ENCODE assay signal across 12 cellular contexts in genomic region chr14:26255213-26255612, GRCh38.
DNase-seq lines count a peak whose midpoint lies in the region; ATAC-seq lines count a peak whose summit lies in the region.
"Had no signal": no experiment of that assay in that cellular context is flagged by ENCODE, and none has a peak within 500 bp of the region (broad histone marks: within the 10 kb centered on the region; RNA-seq: fewer than 3 reads in every experiment).

No MANE protein-coding gene starts in this region.

- no peak overlapping the region for H3K27ac Mint-ChIP-seq in activated T-helper 2 cell treated with anti-CD3 and anti-CD28 coated beads, Interferon-gamma antibody, Interleukin-2, Interleukin-4, amounts not matched to agents 10 μg/mL and 5 μg/mL and 100 μg/mL, durations not matched to agents 14 hours and 24 hours and 36 hours
- H3K27ac Mint-ChIP-seq: IgD-negative memory B cell, immature natural killer cell had no signal

- no peak overlapping the region for H3K4me3 Mint-ChIP-seq in activated T-helper 2 cell treated with anti-CD3 and anti-CD28 coated beads, Interferon-gamma antibody, Interleukin-2, Interleukin-4, amounts not matched to agents 10 μg/mL and 5 μg/mL and 100 μg/mL, durations not matched to agents 14 hours and 24 hours and 36 hours (ENCODE audit: low read depth)
- H3K4me3 Mint-ChIP-seq: IgD-negative memory B cell, immature natural killer cell had no signal

- H3K9me3 Mint-ChIP-seq in activated T-helper 2 cell treated with anti-CD3 and anti-CD28 coated beads, Interferon-gamma antibody, Interleukin-2, Interleukin-4, amounts not matched to agents 10 μg/mL and 5 μg/mL and 100 μg/mL, durations not matched to agents 14 hours and 24 hours and 36 hours: peaks cover 30% of the 10 kb centered on the region

- no peak for ATAC-seq in HG02588 (IDR thresholded peaks at IDR 0.05; ENCODE audit: unreplicated experiment)

- H3K27me3 Mint-ChIP-seq in activated T-helper 2 cell treated with anti-CD3 and anti-CD28 coated beads, Interferon-gamma antibody, Interleukin-2, Interleukin-4, amounts not matched to agents 10 μg/mL and 5 μg/mL and 100 μg/mL, durations not matched to agents 14 hours and 24 hours and 36 hours (ENCODE audit: low read depth): no peaks in the 10 kb centered on the region
- H3K27me3 Mint-ChIP-seq: IgD-negative memory B cell had no signal

- H3K4me1 Mint-ChIP-seq in activated T-helper 2 cell treated with anti-CD3 and anti-CD28 coated beads, Interferon-gamma antibody, Interleukin-2, Interleukin-4, amounts not matched to agents 10 μg/mL and 5 μg/mL and 100 μg/mL, durations not matched to agents 14 hours and 24 hours and 36 hours (ENCODE audit: low read depth): no peaks in the 10 kb centered on the region
- H3K4me1 Mint-ChIP-seq: IgD-negative memory B cell, immature natural killer cell had no signal

- H3K36me3 Mint-ChIP-seq in activated T-helper 2 cell treated with anti-CD3 and anti-CD28 coated beads, Interferon-gamma antibody, Interleukin-2, Interleukin-4, amounts not matched to agents 10 μg/mL and 5 μg/mL and 100 μg/mL, durations not matched to agents 14 hours and 24 hours and 36 hours (ENCODE audit: low read depth): no peaks in the 10 kb centered on the region
- H3K36me3 Mint-ChIP-seq: IgD-negative memory B cell, immature natural killer cell had no signal

- in situ Hi-C loops in T47D (cut with HindIII; ENCODE audit: low pct_unique_long_range_greater_than_20kb, low sequenced_read_pairs): no loop called here

- intact Hi-C loops in activated T-helper 2 cell treated with anti-CD3 and anti-CD28 coated beads, Interferon-gamma antibody, Interleukin-2, Interleukin-4, amounts not matched to agents 10 μg/mL and 5 μg/mL and 100 μg/mL, durations not matched to agents 14 hours and 24 hours and 36 hours (cut with micrococcal nuclease): no loop called here

- DNase-seq in COR-L47 (lab: John Stamatoyannopoulos, UW) (peak; percentile 29), NCI-H1694 (lab: John Stamatoyannopoulos, UW) (peak; percentile 22), T47D (ENCODE audit: low read depth in 1 of 2, low spot score in 1 of 2) (peak; percentile 39 to 75), lung microvascular endothelial cell (ENCODE audit: low read depth in 2 of 2) (peak; percentile 28 to 33), H4 (ENCODE audit: low spot score) (no peak)
- no peak for DNase-seq in activated T-helper 2 cell treated with anti-CD3 and anti-CD28 coated beads, Interferon-gamma antibody, Interleukin-2, Interleukin-4, amounts not matched to agents 10 μg/mL and 5 μg/mL and 100 μg/mL, durations not matched to agents 14 hours and 24 hours and 36 hours (ENCODE audit: low spot score)
- DNase-seq in activated CD4-positive, alpha-beta T cell treated with anti-CD3 and anti-CD28 coated beads, Interleukin-2, amount 50 U/mL, for 4 hours: no peak
- DNase-seq: amniotic stem cell, immature natural killer cell, T1000 had no signal

Comparison
In these comparisons a context has a peak if more than half of its experiments do, and no peak if none do; other contexts are left out.
1. DNase-seq: peak in COR-L47 (single experiment), NCI-H1694 (single experiment), T47D (2 of 2) and lung microvascular endothelial cell (2 of 2); none in H4 (single experiment), activated T-helper 2 cell treated with anti-CD3 and anti-CD28 coated beads, Interferon-gamma antibody, Interleukin-2, Interleukin-4, amounts not matched to agents 10 μg/mL and 5 μg/mL and 100 μg/mL, durations not matched to agents 14 hours and 24 hours and 36 hours (single experiment) and activated CD4-positive, alpha-beta T cell treated with anti-CD3 and anti-CD28 coated beads, Interleukin-2, amount 50 U/mL, for 4 hours (0 of 2).